In the genomic region with DNA sequence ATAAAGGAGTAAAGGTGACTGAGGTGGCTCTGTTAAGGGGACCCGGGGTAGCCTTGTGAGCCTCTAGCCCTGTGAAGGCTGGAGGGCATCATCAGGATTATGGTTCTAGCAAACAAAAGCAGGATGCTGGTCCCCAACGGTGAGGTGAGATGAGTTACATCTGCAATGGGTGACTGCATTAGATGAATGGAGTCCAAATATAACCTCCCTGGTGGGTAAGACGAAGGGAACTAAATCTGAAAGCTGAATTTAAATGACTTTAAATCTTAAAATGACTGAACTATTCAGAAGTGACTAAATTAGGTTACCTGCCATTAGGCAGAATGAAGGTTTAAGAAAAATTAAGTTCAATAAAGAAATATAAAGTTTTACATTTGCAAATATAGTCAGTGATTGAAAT, we compare ENCODE assay signal across 35 cellular contexts. TPM values are rescaled to one million over a fixed set of nuclear protein-coding genes. Genes with fewer than 3 reads are reported as not detected.
A peak's percentile ranks its signal among the peaks of the same experiment; 100 is the strongest.
DNase-seq lines count a peak whose midpoint lies in the region; ATAC-seq, FAIRE-seq and TF ChIP-seq lines count a peak whose summit lies in the region.
"Had no signal": no experiment of that assay in that cellular context is flagged by ENCODE, and none has a peak within 500 bp of the region (broad histone marks: within the 10 kb centered on the region; RNA-seq: fewer than 3 reads in every experiment).

No MANE protein-coding gene starts in this region.

- intact Hi-C loops in kidney (cut with DNase I): no loop called here

- H3K4me3 Mint-ChIP-seq in immature natural killer cell: no peak overlapping the region
- H3K4me3 Mint-ChIP-seq: activated CD4-positive, alpha-beta T cell treated with anti-CD3 and anti-CD28 coated beads, Interleukin-2, amount 10 ng/mL, durations not matched to agents 24 days and 14 days; HFFc6; mesothelial cell of epicardium; stimulated activated naive CD8-positive, alpha-beta T cell treated with anti-CD3 and anti-CD28 coated beads, Interleukin-15, amount 100 ng/mL, for 72 hours; T-cell had no signal

- no peak for FAIRE-seq in kidney (lab: Jason Lieb, UNC)
- FAIRE-seq: endometrium, urothelium cell line had no signal

- no peak overlapping the region for H3K27ac Mint-ChIP-seq in immature natural killer cell
- H3K27ac Mint-ChIP-seq: activated CD4-positive, alpha-beta T cell treated with anti-CD3 and anti-CD28 coated beads, Interleukin-2, amount 10 ng/mL, durations not matched to agents 24 days and 14 days; activated naive CD4-positive, alpha-beta T cell treated with anti-CD3 and anti-CD28 coated beads, Interleukin-2, amount 50 U/mL, for 72 hours; HFFc6; mesothelial cell of epicardium; stimulated activated naive CD8-positive, alpha-beta T cell treated with anti-CD3 and anti-CD28 coated beads, Interleukin-15, amount 100 ng/mL, for 72 hours; T-cell had no signal

- no peaks in the 10 kb centered on the region for H3K9me2 ChIP-seq in OCI-LY1 (ENCODE audit: low read depth, low read length)

- peak; percentile 24 for ATAC-seq in HG02852 (IDR thresholded peaks at IDR 0.05; ENCODE audit: unreplicated experiment)
- ATAC-seq: activated naive CD4-positive, alpha-beta T cell treated with anti-CD3 and anti-CD28 coated beads, Interleukin-2, amount 50 U/mL, for 72 hours; heart left ventricle; right cardiac atrium; stimulated activated naive CD8-positive, alpha-beta T cell treated with anti-CD3 and anti-CD28 coated beads, Interleukin-15, amount 100 ng/mL, for 72 hours; T-cell had no signal

- H3F3A ChIP-seq in OCI-LY1 (ENCODE audit: insufficient read depth, low read length): 0 out of 2 replicates have a peak, but pooled peaks cover 6% of the 10 kb centered on the region

- no peaks in the 10 kb centered on the region for H4K20me1 ChIP-seq in OCI-LY1 (ENCODE audit: insufficient read depth, low read length)

- DNase-seq in NCI-H345 (lab: John Stamatoyannopoulos, UW) (peak; percentile 0), NCI-H345 treated with DMSO at 0.1 percent for 48 hours (lab: John Stamatoyannopoulos, UW; ENCODE audit: unreplicated experiment) (no peak), NCI-H526 (lab: John Stamatoyannopoulos, UW) (no peak), kidney (no peak), immature natural killer cell (no peak), ureter (ENCODE audit: low spot score) (no peak)
- DNase-seq: activated CD4-positive, alpha-beta T cell treated with anti-CD3 and anti-CD28 coated beads, Interleukin-2, amount 10 ng/mL, durations not matched to agents 24 days and 14 days; amygdala; brain microvascular endothelial cell; DMS79; dorsolateral prefrontal cortex; foreskin fibroblast; GDM1; heart left ventricle; HFFc6; kidney glomerular epithelial cell; NCI-H1092 treated with DMSO at 0.1 percent for 48 hours; NCI-H1930; NCI-H2227 treated with DMSO at 0.1 percent for 48 hours; NCI-H748 treated with DMSO at 0.1 percent for 48 hours; posterior cingulate gyrus; right cardiac atrium; stimulated activated CD8-positive, alpha-beta memory T cell treated with anti-CD3 and anti-CD28 coated beads, Interleukin-4, amount 100 ng/mL, for 48 hours; stimulated activated naive CD8-positive, alpha-beta T cell treated with anti-CD3 and anti-CD28 coated beads, Interleukin-15, amount 100 ng/mL, for 72 hours; T-cell had no signal

- no peaks in the 10 kb centered on the region for H3K9me3 ChIP-seq in OCI-LY1 (ENCODE audit: low read length)
- no peaks in the 10 kb centered on the region for H3K9me3 ChIP-seq in kidney (ENCODE audit: control insufficient read depth in 1 of 2, low read length in 2 of 2)
- H3K9me3 ChIP-seq: esophagus muscularis mucosa, heart left ventricle, thoracic aorta had no signal

- TF ChIP-seq CTCF in OCI-LY1 (IDR thresholded peaks at IDR 0.05; ENCODE audit: low read length): no peak
- no peak for TF ChIP-seq CTCF in kidney (IDR thresholded peaks at IDR 0.05; ENCODE audit: borderline replicate concordance, extremely low read depth, insufficient read depth)

- peaks cover 6 to 12% (median 10%) of the 10 kb centered on the region in 3 donors for H3K27me3 Mint-ChIP-seq in immature natural killer cell (ENCODE audit: low read depth in 3 of 3)
- H3K27me3 Mint-ChIP-seq: activated CD4-positive, alpha-beta T cell treated with anti-CD3 and anti-CD28 coated beads, Interleukin-2, amount 10 ng/mL, durations not matched to agents 24 days and 14 days; stimulated activated naive CD8-positive, alpha-beta T cell treated with anti-CD3 and anti-CD28 coated beads, Interleukin-15, amount 100 ng/mL, for 72 hours; T-cell had no signal

- H3K4me2 ChIP-seq in OCI-LY1 (ENCODE audit: low read length): 0 out of 2 replicates have a peak overlapping the region, but pooled peaks have one; percentile 2

- H3K36me3 ChIP-seq in OCI-LY1 (ENCODE audit: insufficient read depth, low read length): no peaks in the 10 kb centered on the region
- no peaks in the 10 kb centered on the region for H3K36me3 ChIP-seq in kidney (ENCODE audit: control insufficient read depth in 1 of 2, insufficient read depth in 2 of 2, low read length in 2 of 2)
- H3K36me3 ChIP-seq: brain microvascular endothelial cell, esophagus muscularis mucosa, heart left ventricle, SJSA1, thoracic aorta had no signal

- no peaks in the 10 kb centered on the region for H3K9me3 Mint-ChIP-seq in immature natural killer cell
- H3K9me3 Mint-ChIP-seq: activated CD4-positive, alpha-beta T cell treated with anti-CD3 and anti-CD28 coated beads, Interleukin-2, amount 10 ng/mL, durations not matched to agents 24 days and 14 days; HFFc6; stimulated activated naive CD8-positive, alpha-beta T cell treated with anti-CD3 and anti-CD28 coated beads, Interleukin-15, amount 100 ng/mL, for 72 hours; T-cell had no signal

- H2AFZ ChIP-seq in OCI-LY1 (ENCODE audit: low read length): no peak overlapping the region

- no peak overlapping the region for H3K27ac ChIP-seq in OCI-LY1 (ENCODE audit: low read depth, low read length, poor library complexity, severe bottlenecking)
- H3K27ac ChIP-seq in kidney (ENCODE audit: low read depth in 2 of 2, low read length in 2 of 2): no peak overlapping the region
- H3K27ac ChIP-seq: brain microvascular endothelial cell, dorsolateral prefrontal cortex, esophagus muscularis mucosa, heart left ventricle, RWPE1, SJSA1, thoracic aorta had no signal

- H3K36me3 Mint-ChIP-seq in immature natural killer cell: no peaks in the 10 kb centered on the region
- H3K36me3 Mint-ChIP-seq: mesothelial cell of epicardium, T-cell had no signal

- H3K4me3 ChIP-seq in OCI-LY1 (ENCODE audit: low read depth, low read length, poor library complexity, severe bottlenecking) (no peak overlapping the region), kidney (ENCODE audit: low read length in 2 of 2) (no peak overlapping the region)
- H3K4me3 ChIP-seq: dorsolateral prefrontal cortex, esophagus muscularis mucosa, heart left ventricle, SJSA1, thoracic aorta had no signal

- H3K79me2 ChIP-seq in OCI-LY1 (ENCODE audit: insufficient read depth, low read length): no peaks in the 10 kb centered on the region

- H3K4me1 ChIP-seq in OCI-LY1 (ENCODE audit: insufficient read depth, low read length, severe bottlenecking): peaks cover 17% of the 10 kb centered on the region
- peaks cover 0 to 2% of the 10 kb centered on the region in 2 donors for H3K4me1 ChIP-seq in kidney (ENCODE audit: control insufficient read depth in 1 of 2, insufficient read depth in 1 of 2, low read depth in 1 of 2, low read length in 2 of 2)

- H3K27me3 ChIP-seq in OCI-LY1 (ENCODE audit: insufficient read depth, low read length): no peaks in the 10 kb centered on the region
- H3K27me3 ChIP-seq: brain microvascular endothelial cell, dorsolateral prefrontal cortex, esophagus muscularis mucosa, heart left ventricle, SJSA1 had no signal

- H3K9ac ChIP-seq in OCI-LY1 (ENCODE audit: low read length): no peak overlapping the region
- no peak overlapping the region for H3K9ac ChIP-seq in kidney (ENCODE audit: low read length in 2 of 2)

- H3K4me1 Mint-ChIP-seq in immature natural killer cell: peaks cover 3 to 6% of the 10 kb centered on the region in 2 donors
- H3K4me1 Mint-ChIP-seq: mesothelial cell of epicardium; stimulated activated naive CD8-positive, alpha-beta T cell treated with anti-CD3 and anti-CD28 coated beads, Interleukin-15, amount 100 ng/mL, for 72 hours had no signal

RNA-seq across cellular contexts. Expression of a gene that starts 4.6 kb away (rescaled TPM):
- total RNA-seq in kidney: 30.2 TPM
- 10.3 TPM for polyA plus RNA-seq in kidney (ENCODE audit: insufficient read depth, low read depth, low replicate concordance)
- 10 to 100 TPM; 13.0 to 33.8 (median 15.5) TPM for polyA plus RNA-seq in immature natural killer cell
- 36.8 TPM for total RNA-seq in ureter

RNA-seq across cellular contexts. Expression of a gene that starts 38.5 kb away (rescaled TPM):
- total RNA-seq in kidney: 29.4 TPM
- polyA plus RNA-seq in kidney (ENCODE audit: insufficient read depth, low read depth, low replicate concordance): 16.9 TPM
- 10 to 100 TPM; 45.7 to 69.7 (median 51.9) TPM for polyA plus RNA-seq in immature natural killer cell
- 27.5 TPM for total RNA-seq in ureter
